In the genomic region with DNA sequence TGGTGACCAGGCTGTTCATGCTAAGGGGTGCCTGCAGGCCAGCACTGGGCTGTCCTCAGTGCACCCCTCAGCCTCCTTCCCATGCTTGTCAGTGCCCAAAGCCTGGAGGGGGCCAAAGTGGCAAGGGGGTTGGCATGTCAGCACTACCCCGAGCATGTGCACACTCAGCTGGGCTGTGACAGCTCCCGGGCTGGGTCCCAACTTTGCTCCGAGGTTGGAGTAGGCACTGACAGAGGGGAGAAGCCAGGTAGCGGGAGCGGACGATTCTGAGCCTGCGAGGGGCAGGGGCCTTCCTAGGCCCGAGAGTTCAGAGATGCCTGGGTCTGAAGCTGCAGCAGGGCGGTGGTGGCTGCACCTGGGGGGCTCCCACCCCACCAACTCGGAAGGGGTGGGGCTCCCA, we compare ENCODE assay signal across 18 cellular contexts.
"Had no signal": no experiment of that assay in that cellular context is flagged by ENCODE, and none has a peak within 500 bp of the region (broad histone marks: within the 10 kb centered on the region; RNA-seq: fewer than 3 reads in every experiment).

No MANE protein-coding gene starts in this region.

- H3K4me1 ChIP-seq: left lung, tibial artery had no signal

- H3K27ac ChIP-seq: coronary artery, left lung, tibial artery, VCaP had no signal

- DNase-seq: activated CD4-positive, alpha-beta memory T cell treated with anti-CD3 and anti-CD28 coated beads, Interleukin-2, amount 10 ng/mL, durations not matched to agents 7 days and 5 days; activated CD4-positive, alpha-beta T cell treated with anti-CD3 and anti-CD28 coated beads, Interleukin-2, amount 10 ng/mL, durations not matched to agents 24 days and 14 days; activated effector memory CD4-positive, alpha-beta T cell treated with Interleukin-2 at 50 U/mL for 16 hours; activated naive CD4-positive, alpha-beta T cell treated with anti-CD3 and anti-CD28 coated beads for 36 hours; activated naive CD8-positive, alpha-beta T cell treated with anti-CD3 and anti-CD28 coated beads, Interleukin-2, amount 10 ng/mL, durations not matched to agents 7 days and 5 days; activated T-cell treated with anti-CD3 and anti-CD28 coated beads, Interleukin-2, amount 50 U/mL, for 72 hours; amniotic stem cell; cerebellar nuclear complex; mammary epithelial cell; occipital lobe; spleen; stimulated activated CD4-positive, alpha-beta T cell treated with anti-CD3 and anti-CD28 coated beads, Interleukin-4, amount 100 ng/mL, for 24 hours; T-cell; tibial artery had no signal

- H3K9me3 ChIP-seq: left lung, spleen, tibial artery had no signal

- H3K27me3 ChIP-seq: left lung, spleen, tibial artery had no signal

- H3K36me3 ChIP-seq: left lung, tibial artery had no signal

- H3K4me3 ChIP-seq: coronary artery, left lung, spleen, tibial artery had no signal

- ATAC-seq: activated CD4-positive, CD25-positive, alpha-beta regulatory T cell treated with anti-CD3 and anti-CD28 coated beads, Interleukin-2, amount 50 U/mL, for 24 hours; activated T-cell treated with anti-CD3 and anti-CD28 coated beads, Interleukin-2, amount 50 U/mL, for 72 hours; left lung; T-cell had no signal
